In the genomic region with DNA sequence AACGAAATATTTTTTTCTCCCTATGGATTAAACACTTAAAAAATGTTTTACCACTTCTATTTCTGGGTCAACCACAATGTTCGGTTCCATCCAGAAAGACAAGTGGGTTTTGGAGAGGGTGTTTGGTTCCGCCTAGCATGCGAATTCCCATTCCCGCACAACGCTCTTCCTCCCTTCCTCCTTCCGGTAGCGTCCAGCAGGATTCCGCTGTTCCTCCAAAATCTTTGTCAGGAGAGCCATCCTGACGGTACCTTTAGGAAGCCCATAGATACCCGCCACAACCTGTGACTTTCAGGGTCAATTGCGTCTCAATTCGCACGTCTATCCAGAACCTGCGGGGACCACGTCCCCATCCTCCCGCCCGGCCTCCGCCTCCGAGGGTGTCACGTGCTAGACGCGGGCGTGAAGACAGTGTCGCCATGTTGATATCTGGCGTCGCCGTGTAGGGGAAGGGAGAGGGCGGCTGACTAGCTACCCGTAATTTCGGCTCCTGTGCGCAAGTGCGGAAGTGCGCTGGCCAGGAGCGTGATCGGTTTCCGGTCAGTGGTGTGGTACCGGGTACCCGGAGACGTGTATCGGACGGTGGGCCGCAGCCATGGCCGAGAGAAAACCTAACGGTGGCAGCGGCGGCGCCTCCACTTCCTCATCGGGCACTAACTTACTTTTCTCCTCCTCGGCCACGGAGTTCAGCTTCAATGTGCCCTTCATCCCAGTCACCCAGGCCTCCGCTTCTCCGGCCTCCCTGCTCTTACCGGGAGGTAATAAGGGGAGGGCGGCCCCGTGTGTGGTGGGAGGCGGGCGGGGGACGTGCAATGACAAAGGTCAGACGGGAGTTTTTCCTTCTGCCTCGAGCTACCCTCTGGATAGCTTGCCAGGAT, we compare ENCODE assay signal across 8 cellular contexts. TPM values are rescaled to one million over a fixed set of nuclear protein-coding genes. Genes with fewer than 3 reads are reported as not detected.
DNase-seq lines count a peak whose midpoint lies in the region; TF ChIP-seq lines count a peak whose summit lies in the region.

A gene (plus strand): TSS at position 543 of the 878 bp plus-strand sequence. CDS start 53 bp downstream, at position 596.

- no peaks in the 10 kb centered on the region for H3K27me3 Mint-ChIP-seq in activated naive CD4-positive, alpha-beta T cell treated with anti-CD3 and anti-CD28 coated beads for 36 hours (ENCODE audit: low read depth)

- peak within 1 kb of the TSS; percentile 100 for H3K4me3 ChIP-seq in HFF-Myc (replicated peaks; ENCODE audit: low read depth, low read length)
- peak within 1 kb of the TSS; percentile 94 to 96 for H3K4me3 ChIP-seq in neuronal stem cell (ENCODE audit: low read length in 2 of 2)

- H3K27ac ChIP-seq in neuronal stem cell (replicated peaks; ENCODE audit: low read length), result peak within 1 kb of the TSS; percentile 81

- H3K36me3 Mint-ChIP-seq in activated naive CD4-positive, alpha-beta T cell treated with anti-CD3 and anti-CD28 coated beads for 36 hours (ENCODE audit: low read depth), result peaks cover 8% of the 10 kb centered on the region

- H3K23ac ChIP-seq in neuronal stem cell (ENCODE audit: low read depth, low read length, poor library complexity), result peak within 1 kb of the TSS; percentile 95

- DNase-seq in GM03348 (ENCODE audit: low spot score) (peak; percentile 97), HFF-Myc (ENCODE audit: extremely low read depth, low read depth) (peak; percentile 84), NAMALWA (ENCODE audit: low spot score) (peak; percentile 95), SK-N-DZ (ENCODE audit: low spot score) (peak; percentile 97), foreskin melanocyte (peak; percentile 95), neuronal stem cell (ENCODE audit: low spot score) (peak; percentile 83)
- DNase-seq in activated naive CD4-positive, alpha-beta T cell treated with anti-CD3 and anti-CD28 coated beads for 36 hours, result peak; percentile 95

- WGBS in neuronal stem cell (ENCODE audit: extremely low coverage in 2 of 2, insufficient read length in 2 of 2, insufficient replicate concordance in 1 of 2), 2 donors, result no CpG with 5 or more reads among the region's 61 CpGs

- peak within 1 kb of the TSS; percentile 90 for H3K4me2 ChIP-seq in neuronal stem cell (ENCODE audit: insufficient read depth, low read length, poor library complexity, severe bottlenecking)

- H3K79me1 ChIP-seq in neuronal stem cell (ENCODE audit: low read depth, low read length), result peaks cover 13% of the 10 kb centered on the region

- H3K4me1 Mint-ChIP-seq in activated naive CD4-positive, alpha-beta T cell treated with anti-CD3 and anti-CD28 coated beads for 36 hours (ENCODE audit: low read depth), result peaks cover 49% of the 10 kb centered on the region

- no peak within 1 kb of the TSS for H4K91ac ChIP-seq in neuronal stem cell (ENCODE audit: low read depth, low read length, poor library complexity)

- peaks cover 4 to 5% of the 10 kb centered on the region in 2 donors for H3K4me1 ChIP-seq in neuronal stem cell (ENCODE audit: control insufficient read depth in 2 of 2, insufficient read depth in 1 of 2, low read depth in 1 of 2, low read length in 2 of 2)

- no peak for TF ChIP-seq CTCF in HFF-Myc (IDR thresholded peaks at IDR 0.05; ENCODE audit: low read depth, low read length, missing control alignments)
- no peak for TF ChIP-seq CTCF in subcutaneous adipose tissue (IDR thresholded peaks at IDR 0.05; ENCODE audit: low read depth)

- peak within 1 kb of the TSS; percentile 65 for H3K14ac ChIP-seq in neuronal stem cell (ENCODE audit: low read length)

- intact Hi-C loops in activated naive CD4-positive, alpha-beta T cell treated with anti-CD3 and anti-CD28 coated beads for 36 hours (cut with micrococcal nuclease), result loop anchor here (1.0 to 10.0 kb wide), 5 partner anchors 19 to 962 kb away; a partner anchor contains a TSS

- peak within 1 kb of the TSS; percentile 15 for H2BK15ac ChIP-seq in neuronal stem cell (ENCODE audit: low read length)

- H3K4me3 Mint-ChIP-seq in activated naive CD4-positive, alpha-beta T cell treated with anti-CD3 and anti-CD28 coated beads for 36 hours, result peak within 1 kb of the TSS; percentile 95

- H3K18ac ChIP-seq in neuronal stem cell (ENCODE audit: low read length), result peak within 1 kb of the TSS; percentile 97

- peak within 1 kb of the TSS; percentile 96 for H3K9ac ChIP-seq in neuronal stem cell (ENCODE audit: low read depth, low read length, poor library complexity)

- no peaks in the 10 kb centered on the region for H3K27me3 ChIP-seq in neuronal stem cell (ENCODE audit: control insufficient read depth in 3 of 3, insufficient read depth in 3 of 3, low read depth in 1 of 3, low read length in 3 of 3)

- H2AFZ ChIP-seq in neuronal stem cell (ENCODE audit: low read length), result peak within 1 kb of the TSS; percentile 90

- peaks cover 2% of the 10 kb centered on the region for H3K9me3 Mint-ChIP-seq in activated naive CD4-positive, alpha-beta T cell treated with anti-CD3 and anti-CD28 coated beads for 36 hours

- CTCF ChIA-PET in activated naive CD4-positive, alpha-beta T cell treated with anti-CD3 and anti-CD28 coated beads for 36 hours (lab: Charles Lee), result interaction anchor here (0.6 to 1.1 kb wide), 5 partner anchors 9 to 211 kb away, joined by 3 to 4 read pairs (median 3); no protein-coding TSS in a partner anchor

- H3K36me3 ChIP-seq in neuronal stem cell (replicated peaks in 1 of 2; ENCODE audit: control insufficient read depth in 2 of 2, insufficient read depth in 2 of 2, low read length in 2 of 2), result peaks cover 6 to 19% of the 10 kb centered on the region in 2 donors

- no peak within 1 kb of the TSS for H2BK12ac ChIP-seq in neuronal stem cell (ENCODE audit: low read length)

- peak within 1 kb of the TSS; percentile 81 for H2AK5ac ChIP-seq in neuronal stem cell (ENCODE audit: low read depth, low read length)

- H4K8ac ChIP-seq in neuronal stem cell (ENCODE audit: low read depth, low read length), result no peak within 1 kb of the TSS

- peak within 1 kb of the TSS; percentile 82 for H2BK120ac ChIP-seq in neuronal stem cell (ENCODE audit: low read depth, low read length)

- H3K9me3 ChIP-seq in neuronal stem cell (replicated peaks in 1 of 2; ENCODE audit: control insufficient read depth in 2 of 2, insufficient read depth in 1 of 2, low read depth in 1 of 2, low read length in 2 of 2), result no peaks in the 10 kb centered on the region

- H2BK5ac ChIP-seq in neuronal stem cell (ENCODE audit: low read length), result peak within 1 kb of the TSS; percentile 22

- H3K27ac Mint-ChIP-seq in activated naive CD4-positive, alpha-beta T cell treated with anti-CD3 and anti-CD28 coated beads for 36 hours, result peak within 1 kb of the TSS; percentile 92

- H3K4ac ChIP-seq in neuronal stem cell (ENCODE audit: low read length), result peak within 1 kb of the TSS; percentile 85

RNA-seq across cellular contexts. Expression of the gene that starts here (rescaled TPM):
- polyA plus RNA-seq in SK-N-DZ (2014; cell fraction: cytosol; rRNA removed), result 14.5 and 20.9 TPM in 2 replicates
- polyA plus RNA-seq in SK-N-DZ (2014; cell fraction: nucleus; rRNA removed), result 10.6 and 20.8 TPM in 2 replicates
- total RNA-seq in activated naive CD4-positive, alpha-beta T cell treated with anti-CD3 and anti-CD28 coated beads for 36 hours, result 10 to 100 TPM; 49.0 to 55.2 TPM
- polyA plus RNA-seq in neuronal stem cell (2013, experiment 1 of 2), result 50.7 TPM
- 59.6 TPM for polyA plus RNA-seq in neuronal stem cell (2013, experiment 2 of 2)
- total RNA-seq in subcutaneous adipose tissue, result 10 to 100 TPM; 12.8 to 33.9 (median 26.8) TPM

Comparison
In these comparisons a context has a peak if more than half of its experiments do, and no peak if none do; other contexts are left out.
1. Peak in every context shown above with its lines: DNase-seq, H3K4me3 ChIP-seq and H3K27ac ChIP-seq.